In genomic region chr2:191321861-191322662, GRCh38 we compare ENCODE assay signal across 1 cellular context.
TF ChIP-seq lines count a peak whose summit lies in the region.

No MANE protein-coding gene starts in this region.

TF ChIP-seq in HEK293, 187 proteins besides CTCF, POLR2A, EP300 and RAD21 (continued from another document):
- peak; percentile 96 for TF ChIP-seq ZNF324 (tag by site-specific recombination; IDR thresholded peaks at IDR 0.05)
- TF ChIP-seq YY1 (tag by site-specific recombination; IDR thresholded peaks at IDR 0.05): 0 out of 2 replicates have a peak, but pooled peaks have one; percentile 17
- peak; percentile 99 for TF ChIP-seq ZNF24 (tag by site-specific recombination; IDR thresholded peaks at IDR 0.05)
- no peak for TF ChIP-seq ZNF280C (tag by site-specific recombination; IDR thresholded peaks at IDR 0.05)
- TF ChIP-seq ZNF248 (tag by site-specific recombination; IDR thresholded peaks at IDR 0.05): no peak
- TF ChIP-seq ZBTB49 (tag by site-specific recombination; IDR thresholded peaks at IDR 0.05; ENCODE audit: low read depth): no peak
- no peak for TF ChIP-seq ZNF114 (tag by site-specific recombination; IDR thresholded peaks at IDR 0.05)
- peak; percentile 95 for TF ChIP-seq ZNF660 (tag by site-specific recombination; IDR thresholded peaks at IDR 0.05)
- TF ChIP-seq HOXC10 (CRISPR knock-in tag; IDR thresholded peaks at IDR 0.05): no peak
- peak; percentile 99 for TF ChIP-seq ZXDB (tag by site-specific recombination; IDR thresholded peaks at IDR 0.05)
- TF ChIP-seq REST (tag by site-specific recombination; IDR thresholded peaks at IDR 0.05): 0 out of 2 replicates have a peak, but pooled peaks have one; percentile 43
- TF ChIP-seq ZNF473 (tag by site-specific recombination; IDR thresholded peaks at IDR 0.05): no peak
- TF ChIP-seq PRDM6 (tag by site-specific recombination; IDR thresholded peaks at IDR 0.05): peak; percentile 98
- no peak for TF ChIP-seq ZNF404 (tag by site-specific recombination; IDR thresholded peaks at IDR 0.05)
- TF ChIP-seq ZNF266 (tag by site-specific recombination; IDR thresholded peaks at IDR 0.05; ENCODE audit: low read depth): no peak
- peak; percentile 41 for TF ChIP-seq KLF9 (tag by site-specific recombination; IDR thresholded peaks at IDR 0.05; ENCODE audit: low read depth)
- peak; percentile 88 for TF ChIP-seq ZBTB17 (tag by site-specific recombination; IDR thresholded peaks at IDR 0.05)
- TF ChIP-seq ZNF174 (tag by site-specific recombination; IDR thresholded peaks at IDR 0.05): no peak
- peak; percentile 34 for TF ChIP-seq ZNF510 (tag by site-specific recombination; IDR thresholded peaks at IDR 0.05; ENCODE audit: insufficient replicate concordance)
- TF ChIP-seq GLIS2 (tag by site-specific recombination; IDR thresholded peaks at IDR 0.05): peak; percentile 68
- no peak for TF ChIP-seq EGR2 (tag by site-specific recombination; IDR thresholded peaks at IDR 0.05; ENCODE audit: low read depth)
- TF ChIP-seq ZNF302 (tag by site-specific recombination; IDR thresholded peaks at IDR 0.05; ENCODE audit: low read depth): no peak
- no peak for TF ChIP-seq ZNF211 (tag by site-specific recombination; IDR thresholded peaks at IDR 0.05; ENCODE audit: low read depth)
- TF ChIP-seq ZNF580 (tag by site-specific recombination; IDR thresholded peaks at IDR 0.05): peak; percentile 92
- no peak for TF ChIP-seq ZBTB7A (tag by site-specific recombination; IDR thresholded peaks at IDR 0.05; ENCODE audit: low read depth)
- no peak for TF ChIP-seq ZNF658 (tag by site-specific recombination; IDR thresholded peaks at IDR 0.05)
- TF ChIP-seq ZBTB1 (tag by site-specific recombination; IDR thresholded peaks at IDR 0.05): peak; percentile 67; the same call in 1 of the 2 replicates
- TF ChIP-seq ZNF621 (tag by site-specific recombination; IDR thresholded peaks at IDR 0.05): no peak
- peak; percentile 80 for TF ChIP-seq PATZ1 (tag by site-specific recombination; IDR thresholded peaks at IDR 0.05)
- TF ChIP-seq ATF2 (tag by site-specific recombination; IDR thresholded peaks at IDR 0.05; ENCODE audit: low read depth): peak; percentile 95
- no peak for TF ChIP-seq ZNF707 (tag by site-specific recombination; IDR thresholded peaks at IDR 0.05)
- no peak for TF ChIP-seq ZNF214 (tag by site-specific recombination; IDR thresholded peaks at IDR 0.05; ENCODE audit: borderline replicate concordance)
- TF ChIP-seq ZNF146 (tag by site-specific recombination; IDR thresholded peaks at IDR 0.05): peak; percentile 64
- TF ChIP-seq ZNF677 (tag by site-specific recombination; IDR thresholded peaks at IDR 0.05): no peak
- peak; percentile 59; the same call in 1 of the 2 replicates for TF ChIP-seq KLF7 (tag by site-specific recombination; IDR thresholded peaks at IDR 0.05; ENCODE audit: borderline replicate concordance)
- TF ChIP-seq ZNF544 (tag by site-specific recombination; IDR thresholded peaks at IDR 0.05): no peak
- TF ChIP-seq PBX3 (CRISPR knock-in tag; IDR thresholded peaks at IDR 0.05): no peak
- peak; percentile 99 for TF ChIP-seq SP7 (tag by site-specific recombination; IDR thresholded peaks at IDR 0.05)
- TF ChIP-seq ZNF624 (tag by site-specific recombination; IDR thresholded peaks at IDR 0.05): no peak
